ENCODE assay signal across 8 cellular contexts in the genomic region with DNA sequence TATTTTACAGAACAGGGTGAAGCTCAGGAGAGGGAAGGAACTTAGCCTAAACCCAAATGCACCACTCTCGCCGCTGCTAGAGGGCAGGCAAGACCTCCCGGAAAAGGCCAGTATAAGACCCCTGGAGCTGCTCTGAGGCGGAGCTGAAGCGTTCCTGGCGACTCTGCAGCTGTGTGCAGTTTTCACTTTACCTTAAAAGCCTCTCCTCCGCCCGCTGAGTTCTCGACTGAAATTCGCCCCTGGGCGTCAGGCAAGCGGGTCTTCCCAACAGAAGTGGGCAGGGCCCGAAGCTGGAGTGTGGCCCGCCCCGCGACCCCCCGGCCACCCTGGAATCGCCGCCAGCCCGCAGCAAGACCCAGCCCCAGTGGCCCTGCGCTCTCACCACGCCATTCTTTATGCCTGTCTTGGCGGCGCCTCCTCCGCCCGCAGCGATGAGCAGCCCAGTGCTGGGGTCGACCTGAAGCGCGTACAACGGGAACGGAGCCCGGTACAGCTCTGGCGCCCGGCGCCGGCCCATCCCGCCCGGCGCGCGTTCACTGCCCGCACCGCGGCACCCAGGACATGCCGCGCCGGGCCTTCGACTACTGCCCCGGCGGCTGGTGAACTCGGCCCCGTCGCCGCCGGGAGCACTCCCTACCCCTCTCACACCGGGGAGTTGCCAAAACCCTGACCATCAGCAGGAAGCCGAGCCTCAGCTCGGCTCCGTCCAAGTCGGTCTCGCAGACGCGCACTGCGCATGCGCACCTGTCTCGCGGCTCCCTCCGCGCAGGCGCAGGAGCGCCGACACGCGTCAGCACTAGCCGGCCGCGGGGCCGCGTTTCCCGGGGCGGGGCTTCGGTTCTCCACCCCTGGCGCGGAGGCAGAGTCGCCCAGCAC. TPM values are rescaled to one million over a fixed set of nuclear protein-coding genes. Genes with fewer than 3 reads are reported as not detected.
DNase-seq lines count a peak whose midpoint lies in the region; ATAC-seq lines count a peak whose summit lies in the region.

A gene with protein sequence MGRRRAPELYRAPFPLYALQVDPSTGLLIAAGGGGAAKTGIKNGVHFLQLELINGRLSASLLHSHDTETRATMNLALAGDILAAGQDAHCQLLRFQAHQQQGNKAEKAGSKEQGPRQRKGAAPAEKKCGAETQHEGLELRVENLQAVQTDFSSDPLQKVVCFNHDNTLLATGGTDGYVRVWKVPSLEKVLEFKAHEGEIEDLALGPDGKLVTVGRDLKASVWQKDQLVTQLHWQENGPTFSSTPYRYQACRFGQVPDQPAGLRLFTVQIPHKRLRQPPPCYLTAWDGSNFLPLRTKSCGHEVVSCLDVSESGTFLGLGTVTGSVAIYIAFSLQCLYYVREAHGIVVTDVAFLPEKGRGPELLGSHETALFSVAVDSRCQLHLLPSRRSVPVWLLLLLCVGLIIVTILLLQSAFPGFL (minus strand): TSS at position 732 of the 876 bp plus-strand sequence. CDS start 215 bp downstream, at position 517.

- H3K27ac Mint-ChIP-seq in IgD-negative memory B cell = peak within 1 kb of the TSS; percentile 86 to 99 (median 98)

- H3K27me3 Mint-ChIP-seq in IgD-negative memory B cell = peaks cover 1% of the 10 kb centered on the region

- peak within 1 kb of the TSS; percentile 90 to 98 (median 94) for H3K4me3 Mint-ChIP-seq in IgD-negative memory B cell

- DNase-seq in DMS 273 treated with DMSO at 0.1 percent for 48 hours (lab: John Stamatoyannopoulos, UW) (peak; percentile 87), OCI-M2 (lab: John Stamatoyannopoulos, UW; ENCODE audit: unreplicated experiment) (peak; percentile 57), activated T-cell treated with anti-CD3 and anti-CD28 coated beads for 4 hours (peak; percentile 97), epithelial cell of prostate (ENCODE audit: low read depth, low spot score) (peak; percentile 49), mucosa of gallbladder (ENCODE audit: low spot score) (peak; percentile 97)
- DNase-seq in stimulated activated CD8-positive, alpha-beta memory T cell treated with anti-CD3 and anti-CD28 coated beads, Interleukin-4, amount 100 ng/mL, for 4 hours (ENCODE audit: low read depth in 2 of 2, low spot score in 1 of 2) = peak; percentile 97

- no peaks in the 10 kb centered on the region for H3K9me3 Mint-ChIP-seq in IgD-negative memory B cell

- peak within 1 kb of the TSS; percentile 19 for H3K27ac ChIP-seq in epithelial cell of prostate

- H3K36me3 Mint-ChIP-seq in IgD-negative memory B cell = peaks cover 2% of the 10 kb centered on the region

- ATAC-seq in GM21528 (IDR thresholded peaks at IDR 0.05; ENCODE audit: low FRiP score, unreplicated experiment) = peak; percentile 77

- peaks cover 10 to 18% (median 14%) of the 10 kb centered on the region in 3 donors for H3K4me1 Mint-ChIP-seq in IgD-negative memory B cell

RNA-seq across cellular contexts. Expression of the gene that starts here (rescaled TPM):
- 62.2 TPM for polyA plus RNA-seq in IgD-negative memory B cell
- 51.3 TPM for total RNA-seq in mucosa of gallbladder

Comparison
In these comparisons a context has a peak if more than half of its experiments do, and no peak if none do; other contexts are left out.
1. Peak in every context shown above with its lines: DNase-seq, ATAC-seq and H3K27ac ChIP-seq.